ENCODE assay signal across 1 cellular context in the genomic region with DNA sequence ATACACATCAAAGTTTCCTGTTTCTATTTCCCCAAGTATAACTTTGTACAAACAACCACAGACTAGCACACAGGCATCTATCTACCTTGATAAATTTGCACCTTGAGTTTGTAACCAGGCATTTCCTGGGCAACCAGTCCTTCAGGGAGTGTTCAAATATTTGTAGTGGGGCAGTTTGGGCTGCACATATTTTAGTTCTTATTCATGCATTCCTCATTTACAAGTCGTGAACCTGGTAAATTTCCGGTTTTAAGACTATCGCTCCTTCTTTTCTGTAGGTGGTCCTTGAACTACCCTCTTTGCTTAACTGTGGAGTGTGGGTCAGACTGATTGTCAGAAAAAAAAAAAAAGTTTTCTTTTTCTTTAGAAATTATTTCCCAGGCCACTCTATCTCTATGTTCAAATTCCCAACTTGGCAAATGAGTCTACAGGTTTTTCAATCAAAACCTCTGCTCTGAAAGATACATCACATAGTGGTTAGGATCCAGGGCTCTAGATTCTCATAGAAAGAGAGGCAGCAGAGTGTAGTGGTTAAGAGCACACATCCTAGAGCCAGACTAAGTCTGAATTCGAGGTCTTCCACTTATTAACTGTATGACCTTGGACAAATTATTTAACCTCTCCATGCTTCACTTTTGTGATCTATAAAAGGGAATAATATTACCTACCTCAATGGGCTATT.
A peak's percentile ranks its signal among the peaks of the same experiment; 100 is the strongest.
TF ChIP-seq lines count a peak whose summit lies in the region.

No MANE protein-coding gene starts in this region.

TF ChIP-seq in HepG2, 621 proteins besides CTCF, POLR2A, EP300 and RAD21 (continued from another document and continues in another):
- TF ChIP-seq, protein P1, sequence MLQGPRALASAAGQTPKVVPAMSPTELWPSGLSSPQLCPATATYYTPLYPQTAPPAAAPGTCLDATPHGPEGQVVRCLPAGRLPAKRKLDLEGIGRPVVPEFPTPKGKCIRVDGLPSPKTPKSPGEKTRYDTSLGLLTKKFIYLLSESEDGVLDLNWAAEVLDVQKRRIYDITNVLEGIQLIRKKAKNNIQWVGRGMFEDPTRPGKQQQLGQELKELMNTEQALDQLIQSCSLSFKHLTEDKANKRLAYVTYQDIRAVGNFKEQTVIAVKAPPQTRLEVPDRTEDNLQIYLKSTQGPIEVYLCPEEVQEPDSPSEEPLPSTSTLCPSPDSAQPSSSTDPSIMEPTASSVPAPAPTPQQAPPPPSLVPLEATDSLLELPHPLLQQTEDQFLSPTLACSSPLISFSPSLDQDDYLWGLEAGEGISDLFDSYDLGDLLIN (CRISPR knock-in tag; IDR thresholded peaks at IDR 0.05; ENCODE audit: borderline replicate concordance): no peak
- TF ChIP-seq, protein P2, sequence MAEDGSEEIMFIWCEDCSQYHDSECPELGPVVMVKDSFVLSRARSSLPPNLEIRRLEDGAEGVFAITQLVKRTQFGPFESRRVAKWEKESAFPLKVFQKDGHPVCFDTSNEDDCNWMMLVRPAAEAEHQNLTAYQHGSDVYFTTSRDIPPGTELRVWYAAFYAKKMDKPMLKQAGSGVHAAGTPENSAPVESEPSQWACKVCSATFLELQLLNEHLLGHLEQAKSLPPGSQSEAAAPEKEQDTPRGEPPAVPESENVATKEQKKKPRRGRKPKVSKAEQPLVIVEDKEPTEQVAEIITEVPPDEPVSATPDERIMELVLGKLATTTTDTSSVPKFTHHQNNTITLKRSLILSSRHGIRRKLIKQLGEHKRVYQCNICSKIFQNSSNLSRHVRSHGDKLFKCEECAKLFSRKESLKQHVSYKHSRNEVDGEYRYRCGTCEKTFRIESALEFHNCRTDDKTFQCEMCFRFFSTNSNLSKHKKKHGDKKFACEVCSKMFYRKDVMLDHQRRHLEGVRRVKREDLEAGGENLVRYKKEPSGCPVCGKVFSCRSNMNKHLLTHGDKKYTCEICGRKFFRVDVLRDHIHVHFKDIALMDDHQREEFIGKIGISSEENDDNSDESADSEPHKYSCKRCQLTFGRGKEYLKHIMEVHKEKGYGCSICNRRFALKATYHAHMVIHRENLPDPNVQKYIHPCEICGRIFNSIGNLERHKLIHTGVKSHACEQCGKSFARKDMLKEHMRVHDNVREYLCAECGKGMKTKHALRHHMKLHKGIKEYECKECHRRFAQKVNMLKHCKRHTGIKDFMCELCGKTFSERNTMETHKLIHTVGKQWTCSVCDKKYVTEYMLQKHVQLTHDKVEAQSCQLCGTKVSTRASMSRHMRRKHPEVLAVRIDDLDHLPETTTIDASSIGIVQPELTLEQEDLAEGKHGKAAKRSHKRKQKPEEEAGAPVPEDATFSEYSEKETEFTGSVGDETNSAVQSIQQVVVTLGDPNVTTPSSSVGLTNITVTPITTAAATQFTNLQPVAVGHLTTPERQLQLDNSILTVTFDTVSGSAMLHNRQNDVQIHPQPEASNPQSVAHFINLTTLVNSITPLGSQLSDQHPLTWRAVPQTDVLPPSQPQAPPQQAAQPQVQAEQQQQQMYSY (CRISPR knock-in tag; IDR thresholded peaks at IDR 0.05): no peak
- TF ChIP-seq GFI1 (CRISPR knock-in tag; IDR thresholded peaks at IDR 0.05; ENCODE audit: borderline replicate concordance): peak; percentile 69
- TF ChIP-seq, protein P3, sequence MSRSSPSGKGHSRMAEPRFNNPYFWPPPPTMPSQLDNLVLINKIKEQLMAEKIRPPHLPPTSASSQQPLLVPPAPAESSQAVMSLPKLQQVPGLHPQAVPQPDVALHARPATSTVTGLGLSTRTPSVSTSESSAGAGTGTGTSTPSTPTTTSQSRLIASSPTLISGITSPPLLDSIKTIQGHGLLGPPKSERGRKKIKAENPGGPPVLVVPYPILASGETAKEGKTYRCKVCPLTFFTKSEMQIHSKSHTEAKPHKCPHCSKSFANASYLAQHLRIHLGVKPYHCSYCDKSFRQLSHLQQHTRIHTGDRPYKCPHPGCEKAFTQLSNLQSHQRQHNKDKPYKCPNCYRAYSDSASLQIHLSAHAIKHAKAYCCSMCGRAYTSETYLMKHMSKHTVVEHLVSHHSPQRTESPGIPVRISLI (CRISPR knock-in tag; IDR thresholded peaks at IDR 0.05; ENCODE audit: borderline replicate concordance): peak; percentile 69; the same call in 1 of the 2 replicates
- TF ChIP-seq, protein P4, sequence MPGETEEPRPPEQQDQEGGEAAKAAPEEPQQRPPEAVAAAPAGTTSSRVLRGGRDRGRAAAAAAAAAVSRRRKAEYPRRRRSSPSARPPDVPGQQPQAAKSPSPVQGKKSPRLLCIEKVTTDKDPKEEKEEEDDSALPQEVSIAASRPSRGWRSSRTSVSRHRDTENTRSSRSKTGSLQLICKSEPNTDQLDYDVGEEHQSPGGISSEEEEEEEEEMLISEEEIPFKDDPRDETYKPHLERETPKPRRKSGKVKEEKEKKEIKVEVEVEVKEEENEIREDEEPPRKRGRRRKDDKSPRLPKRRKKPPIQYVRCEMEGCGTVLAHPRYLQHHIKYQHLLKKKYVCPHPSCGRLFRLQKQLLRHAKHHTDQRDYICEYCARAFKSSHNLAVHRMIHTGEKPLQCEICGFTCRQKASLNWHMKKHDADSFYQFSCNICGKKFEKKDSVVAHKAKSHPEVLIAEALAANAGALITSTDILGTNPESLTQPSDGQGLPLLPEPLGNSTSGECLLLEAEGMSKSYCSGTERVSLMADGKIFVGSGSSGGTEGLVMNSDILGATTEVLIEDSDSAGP (CRISPR knock-in tag; IDR thresholded peaks at IDR 0.05; ENCODE audit: borderline replicate concordance): no peak
- TF ChIP-seq ETV6 (CRISPR knock-in tag; conservative IDR thresholded peaks at IDR 0.05): no peak
- no peak for TF ChIP-seq ZFP41 (CRISPR knock-in tag; IDR thresholded peaks at IDR 0.05; ENCODE audit: borderline replicate concordance)
- TF ChIP-seq, protein P5, sequence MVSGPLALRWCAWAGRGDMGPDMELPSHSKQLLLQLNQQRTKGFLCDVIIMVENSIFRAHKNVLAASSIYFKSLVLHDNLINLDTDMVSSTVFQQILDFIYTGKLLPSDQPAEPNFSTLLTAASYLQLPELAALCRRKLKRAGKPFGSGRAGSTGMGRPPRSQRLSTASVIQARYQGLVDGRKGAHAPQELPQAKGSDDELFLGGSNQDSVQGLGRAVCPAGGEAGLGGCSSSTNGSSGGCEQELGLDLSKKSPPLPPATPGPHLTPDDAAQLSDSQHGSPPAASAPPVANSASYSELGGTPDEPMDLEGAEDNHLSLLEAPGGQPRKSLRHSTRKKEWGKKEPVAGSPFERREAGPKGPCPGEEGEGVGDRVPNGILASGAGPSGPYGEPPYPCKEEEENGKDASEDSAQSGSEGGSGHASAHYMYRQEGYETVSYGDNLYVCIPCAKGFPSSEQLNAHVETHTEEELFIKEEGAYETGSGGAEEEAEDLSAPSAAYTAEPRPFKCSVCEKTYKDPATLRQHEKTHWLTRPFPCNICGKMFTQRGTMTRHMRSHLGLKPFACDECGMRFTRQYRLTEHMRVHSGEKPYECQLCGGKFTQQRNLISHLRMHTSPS (CRISPR knock-in tag; IDR thresholded peaks at IDR 0.05; ENCODE audit: low read depth): no peak
- TF ChIP-seq PRMT3 (CRISPR knock-in tag; IDR thresholded peaks at IDR 0.05; ENCODE audit: borderline replicate concordance, low read depth): no peak
- TF ChIP-seq BHLHE40 (IDR thresholded peaks at IDR 0.05; ENCODE audit: low read length): no peak
- TF ChIP-seq SIX1 (CRISPR knock-in tag; IDR thresholded peaks at IDR 0.05; ENCODE audit: borderline replicate concordance): peak; percentile 22; the same call in 1 of the 2 replicates
- TF ChIP-seq, protein P6, sequence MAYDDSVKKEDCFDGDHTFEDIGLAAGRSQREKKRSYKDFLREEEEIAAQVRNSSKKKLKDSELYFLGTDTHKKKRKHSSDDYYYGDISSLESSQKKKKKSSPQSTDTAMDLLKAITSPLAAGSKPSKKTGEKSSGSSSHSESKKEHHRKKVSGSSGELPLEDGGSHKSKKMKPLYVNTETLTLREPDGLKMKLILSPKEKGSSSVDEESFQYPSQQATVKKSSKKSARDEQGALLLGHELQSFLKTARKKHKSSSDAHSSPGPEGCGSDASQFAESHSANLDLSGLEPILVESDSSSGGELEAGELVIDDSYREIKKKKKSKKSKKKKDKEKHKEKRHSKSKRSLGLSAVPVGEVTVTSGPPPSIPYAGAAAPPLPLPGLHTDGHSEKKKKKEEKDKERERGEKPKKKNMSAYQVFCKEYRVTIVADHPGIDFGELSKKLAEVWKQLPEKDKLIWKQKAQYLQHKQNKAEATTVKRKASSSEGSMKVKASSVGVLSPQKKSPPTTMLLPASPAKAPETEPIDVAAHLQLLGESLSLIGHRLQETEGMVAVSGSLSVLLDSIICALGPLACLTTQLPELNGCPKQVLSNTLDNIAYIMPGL (CRISPR knock-in tag; IDR thresholded peaks at IDR 0.05; ENCODE audit: borderline replicate concordance in 1 of 2, low read depth in 1 of 2): no peak
- TF ChIP-seq SRF (IDR thresholded peaks at IDR 0.05; ENCODE audit: low read depth, low read length): no peak
- TF ChIP-seq, protein P7, sequence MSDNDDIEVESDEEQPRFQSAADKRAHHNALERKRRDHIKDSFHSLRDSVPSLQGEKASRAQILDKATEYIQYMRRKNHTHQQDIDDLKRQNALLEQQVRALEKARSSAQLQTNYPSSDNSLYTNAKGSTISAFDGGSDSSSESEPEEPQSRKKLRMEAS (IDR thresholded peaks at IDR 0.05): no peak
- TF ChIP-seq HCFC1 (IDR thresholded peaks at IDR 0.05; ENCODE audit: low read depth, low read length): no peak
- TF ChIP-seq ZNF143 (CRISPR knock-in tag; IDR thresholded peaks at IDR 0.05): no peak
- TF ChIP-seq, protein P8, sequence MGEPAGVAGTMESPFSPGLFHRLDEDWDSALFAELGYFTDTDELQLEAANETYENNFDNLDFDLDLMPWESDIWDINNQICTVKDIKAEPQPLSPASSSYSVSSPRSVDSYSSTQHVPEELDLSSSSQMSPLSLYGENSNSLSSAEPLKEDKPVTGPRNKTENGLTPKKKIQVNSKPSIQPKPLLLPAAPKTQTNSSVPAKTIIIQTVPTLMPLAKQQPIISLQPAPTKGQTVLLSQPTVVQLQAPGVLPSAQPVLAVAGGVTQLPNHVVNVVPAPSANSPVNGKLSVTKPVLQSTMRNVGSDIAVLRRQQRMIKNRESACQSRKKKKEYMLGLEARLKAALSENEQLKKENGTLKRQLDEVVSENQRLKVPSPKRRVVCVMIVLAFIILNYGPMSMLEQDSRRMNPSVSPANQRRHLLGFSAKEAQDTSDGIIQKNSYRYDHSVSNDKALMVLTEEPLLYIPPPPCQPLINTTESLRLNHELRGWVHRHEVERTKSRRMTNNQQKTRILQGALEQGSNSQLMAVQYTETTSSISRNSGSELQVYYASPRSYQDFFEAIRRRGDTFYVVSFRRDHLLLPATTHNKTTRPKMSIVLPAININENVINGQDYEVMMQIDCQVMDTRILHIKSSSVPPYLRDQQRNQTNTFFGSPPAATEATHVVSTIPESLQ (CRISPR knock-in tag; conservative IDR thresholded peaks at IDR 0.05): no peak
- TF ChIP-seq, protein P9, sequence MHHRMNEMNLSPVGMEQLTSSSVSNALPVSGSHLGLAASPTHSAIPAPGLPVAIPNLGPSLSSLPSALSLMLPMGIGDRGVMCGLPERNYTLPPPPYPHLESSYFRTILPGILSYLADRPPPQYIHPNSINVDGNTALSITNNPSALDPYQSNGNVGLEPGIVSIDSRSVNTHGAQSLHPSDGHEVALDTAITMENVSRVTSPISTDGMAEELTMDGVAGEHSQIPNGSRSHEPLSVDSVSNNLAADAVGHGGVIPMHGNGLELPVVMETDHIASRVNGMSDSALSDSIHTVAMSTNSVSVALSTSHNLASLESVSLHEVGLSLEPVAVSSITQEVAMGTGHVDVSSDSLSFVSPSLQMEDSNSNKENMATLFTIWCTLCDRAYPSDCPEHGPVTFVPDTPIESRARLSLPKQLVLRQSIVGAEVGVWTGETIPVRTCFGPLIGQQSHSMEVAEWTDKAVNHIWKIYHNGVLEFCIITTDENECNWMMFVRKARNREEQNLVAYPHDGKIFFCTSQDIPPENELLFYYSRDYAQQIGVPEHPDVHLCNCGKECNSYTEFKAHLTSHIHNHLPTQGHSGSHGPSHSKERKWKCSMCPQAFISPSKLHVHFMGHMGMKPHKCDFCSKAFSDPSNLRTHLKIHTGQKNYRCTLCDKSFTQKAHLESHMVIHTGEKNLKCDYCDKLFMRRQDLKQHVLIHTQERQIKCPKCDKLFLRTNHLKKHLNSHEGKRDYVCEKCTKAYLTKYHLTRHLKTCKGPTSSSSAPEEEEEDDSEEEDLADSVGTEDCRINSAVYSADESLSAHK (CRISPR knock-in tag; IDR thresholded peaks at IDR 0.05; ENCODE audit: borderline replicate concordance): no peak
- TF ChIP-seq ZNF44 (CRISPR knock-in tag; IDR thresholded peaks at IDR 0.05): no peak
- TF ChIP-seq, protein P10, sequence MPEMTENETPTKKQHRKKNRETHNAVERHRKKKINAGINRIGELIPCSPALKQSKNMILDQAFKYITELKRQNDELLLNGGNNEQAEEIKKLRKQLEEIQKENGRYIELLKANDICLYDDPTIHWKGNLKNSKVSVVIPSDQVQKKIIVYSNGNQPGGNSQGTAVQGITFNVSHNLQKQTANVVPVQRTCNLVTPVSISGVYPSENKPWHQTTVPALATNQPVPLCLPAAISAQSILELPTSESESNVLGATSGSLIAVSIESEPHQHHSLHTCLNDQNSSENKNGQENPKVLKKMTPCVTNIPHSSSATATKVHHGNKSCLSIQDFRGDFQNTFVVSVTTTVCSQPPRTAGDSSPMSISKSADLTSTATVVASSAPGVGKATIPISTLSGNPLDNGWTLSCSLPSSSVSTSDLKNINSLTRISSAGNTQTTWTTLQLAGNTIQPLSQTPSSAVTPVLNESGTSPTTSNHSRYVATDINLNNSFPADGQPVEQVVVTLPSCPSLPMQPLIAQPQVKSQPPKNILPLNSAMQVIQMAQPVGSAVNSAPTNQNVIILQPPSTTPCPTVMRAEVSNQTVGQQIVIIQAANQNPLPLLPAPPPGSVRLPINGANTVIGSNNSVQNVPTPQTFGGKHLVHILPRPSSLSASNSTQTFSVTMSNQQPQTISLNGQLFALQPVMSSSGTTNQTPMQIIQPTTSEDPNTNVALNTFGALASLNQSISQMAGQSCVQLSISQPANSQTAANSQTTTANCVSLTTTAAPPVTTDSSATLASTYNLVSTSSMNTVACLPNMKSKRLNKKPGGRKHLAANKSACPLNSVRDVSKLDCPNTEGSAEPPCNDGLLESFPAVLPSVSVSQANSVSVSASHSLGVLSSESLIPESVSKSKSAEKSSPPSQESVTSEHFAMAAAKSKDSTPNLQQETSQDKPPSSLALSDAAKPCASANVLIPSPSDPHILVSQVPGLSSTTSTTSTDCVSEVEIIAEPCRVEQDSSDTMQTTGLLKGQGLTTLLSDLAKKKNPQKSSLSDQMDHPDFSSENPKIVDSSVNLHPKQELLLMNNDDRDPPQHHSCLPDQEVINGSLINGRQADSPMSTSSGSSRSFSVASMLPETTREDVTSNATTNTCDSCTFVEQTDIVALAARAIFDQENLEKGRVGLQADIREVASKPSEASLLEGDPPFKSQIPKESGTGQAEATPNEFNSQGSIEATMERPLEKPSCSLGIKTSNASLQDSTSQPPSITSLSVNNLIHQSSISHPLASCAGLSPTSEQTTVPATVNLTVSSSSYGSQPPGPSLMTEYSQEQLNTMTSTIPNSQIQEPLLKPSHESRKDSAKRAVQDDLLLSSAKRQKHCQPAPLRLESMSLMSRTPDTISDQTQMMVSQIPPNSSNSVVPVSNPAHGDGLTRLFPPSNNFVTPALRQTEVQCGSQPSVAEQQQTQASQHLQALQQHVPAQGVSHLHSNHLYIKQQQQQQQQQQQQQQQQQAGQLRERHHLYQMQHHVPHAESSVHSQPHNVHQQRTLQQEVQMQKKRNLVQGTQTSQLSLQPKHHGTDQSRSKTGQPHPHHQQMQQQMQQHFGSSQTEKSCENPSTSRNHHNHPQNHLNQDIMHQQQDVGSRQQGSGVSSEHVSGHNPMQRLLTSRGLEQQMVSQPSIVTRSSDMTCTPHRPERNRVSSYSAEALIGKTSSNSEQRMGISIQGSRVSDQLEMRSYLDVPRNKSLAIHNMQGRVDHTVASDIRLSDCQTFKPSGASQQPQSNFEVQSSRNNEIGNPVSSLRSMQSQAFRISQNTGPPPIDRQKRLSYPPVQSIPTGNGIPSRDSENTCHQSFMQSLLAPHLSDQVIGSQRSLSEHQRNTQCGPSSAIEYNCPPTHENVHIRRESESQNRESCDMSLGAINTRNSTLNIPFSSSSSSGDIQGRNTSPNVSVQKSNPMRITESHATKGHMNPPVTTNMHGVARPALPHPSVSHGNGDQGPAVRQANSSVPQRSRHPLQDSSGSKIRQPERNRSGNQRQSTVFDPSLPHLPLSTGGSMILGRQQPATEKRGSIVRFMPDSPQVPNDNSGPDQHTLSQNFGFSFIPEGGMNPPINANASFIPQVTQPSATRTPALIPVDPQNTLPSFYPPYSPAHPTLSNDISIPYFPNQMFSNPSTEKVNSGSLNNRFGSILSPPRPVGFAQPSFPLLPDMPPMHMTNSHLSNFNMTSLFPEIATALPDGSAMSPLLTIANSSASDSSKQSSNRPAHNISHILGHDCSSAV (CRISPR knock-in tag; IDR thresholded peaks at IDR 0.05; ENCODE audit: borderline replicate concordance): no peak
